20 cellular contexts compared by ENCODE assay signal in genomic region chr2:196660264-196660663, GRCh38. TPM values are rescaled to one million over a fixed set of nuclear protein-coding genes. Genes with fewer than 3 reads are reported as not detected.
A peak's percentile ranks its signal among the peaks of the same experiment; 100 is the strongest.
DNase-seq lines count a peak whose midpoint lies in the region; ATAC-seq, FAIRE-seq and TF ChIP-seq lines count a peak whose summit lies in the region.
"Had no signal": no experiment of that assay in that cellular context is flagged by ENCODE, and none has a peak within 500 bp of the region (broad histone marks: within the 10 kb centered on the region; RNA-seq: fewer than 3 reads in every experiment).

No MANE protein-coding gene starts in this region.

- H3K27ac ChIP-seq in endothelial cell of umbilical vein (ENCODE audit: insufficient read depth, low read depth, low read length), result no peak overlapping the region

- in situ Hi-C loops in KBM-7 (cut with MboI; ENCODE audit: low pct_unique_long_range_greater_than_20kb, low sequenced_read_pairs), result no loop called here

- peaks cover 2% of the 10 kb centered on the region for H3K4me1 ChIP-seq in endothelial cell of umbilical vein (ENCODE audit: control insufficient read depth, extremely low read depth, insufficient read depth, low read length)

- intact Hi-C loops in endothelial cell of umbilical vein (cut with micrococcal nuclease), result no loop called here

- BruUV-seq in endothelial cell of umbilical vein (replicated peaks; lab: Mats Ljungman, UMichigan), result no TSS peak

- dilution Hi-C loops in endothelial cell of umbilical vein (cut with MboI; ENCODE audit: extremely low pct_ligation_motif_present, low sequenced_read_pairs), result no loop called here

- peaks cover 0 to 6% of the 10 kb centered on the region in 2 donors for H3K36me3 Mint-ChIP-seq in activated naive CD4-positive, alpha-beta T cell treated with anti-CD3 and anti-CD28 coated beads, Interleukin-2, amount 50 U/mL, for 72 hours

- TF ChIP-seq CTCF in endothelial cell of umbilical vein (IDR thresholded peaks at IDR 0.05; ENCODE audit: extremely low read depth in 1 of 2, insufficient read depth in 1 of 2, low read depth in 1 of 2, low read length in 2 of 2), result no peak

- DNase-seq in EL, result peak; percentile 88
- peak; percentile 60 for DNase-seq in RPMI7951 (ENCODE audit: low read depth)
- peak; percentile 13 for DNase-seq in endothelial cell of umbilical vein (ENCODE audit: low read depth, low spot score)
- peak; percentile 31 for DNase-seq in non-pigmented ciliary epithelial cell (ENCODE audit: low read depth)
- DNase-seq in NCI-H2107 treated with DMSO at 0.1 percent for 48 hours (lab: John Stamatoyannopoulos, UW; ENCODE audit: unreplicated experiment), result no peak
- no peak for DNase-seq in NCI-H82 treated with DMSO at 0.1 percent for 48 hours (lab: John Stamatoyannopoulos, UW; ENCODE audit: unreplicated experiment)
- no peak for DNase-seq in activated naive CD4-positive, alpha-beta T cell treated with anti-CD3 and anti-CD28 coated beads, Interleukin-2, amount 50 U/mL, for 72 hours (ENCODE audit: low spot score in 2 of 2)
- no peak for DNase-seq in KBM-7
- DNase-seq: activated CD8-positive, alpha-beta memory T cell treated with anti-CD3 and anti-CD28 coated beads for 24 hours; C1 segment of cervical spinal cord; cortex of kidney; left ventricle myocardium superior; naive thymus-derived CD8-positive, alpha-beta T cell; NCI-H2081 treated with DMSO at 0.1 percent for 48 hours; stimulated activated CD4-positive, alpha-beta T cell treated with anti-CD3 and anti-CD28 coated beads, Interleukin-15, amount 100 ng/mL, for 24 hours; T-helper 1 cell had no signal

- TF ChIP-seq POLR2A in endothelial cell of umbilical vein (IDR thresholded peaks at IDR 0.05; ENCODE audit: low read depth, low read length), result no peak

- no peak for ATAC-seq in activated naive CD4-positive, alpha-beta T cell treated with anti-CD3 and anti-CD28 coated beads, Interleukin-2, amount 50 U/mL, for 72 hours
- ATAC-seq: activated T-helper 17 cell treated with anti-CD3 and anti-CD28 coated beads, Interleukin-2, amount 50 U/mL, for 72 hours; esophagus mucosa; left ventricle myocardium superior; naive thymus-derived CD8-positive, alpha-beta T cell; WTC11 had no signal

- no peak overlapping the region for H2AFZ ChIP-seq in endothelial cell of umbilical vein (ENCODE audit: low read depth, low read length)

- no peak overlapping the region for H3K27ac Mint-ChIP-seq in activated naive CD4-positive, alpha-beta T cell treated with anti-CD3 and anti-CD28 coated beads, Interleukin-2, amount 50 U/mL, for 72 hours
- H3K27ac Mint-ChIP-seq: activated T-helper 17 cell treated with anti-CD3 and anti-CD28 coated beads, Interleukin-2, amount 50 U/mL, for 72 hours; naive thymus-derived CD8-positive, alpha-beta T cell; WTC11 had no signal

- H3K36me3 ChIP-seq in endothelial cell of umbilical vein (ENCODE audit: control insufficient read depth in 2 of 2, extremely low read depth in 1 of 2, insufficient read depth in 2 of 2, low read length in 2 of 2), result no peaks in the 10 kb centered on the region

- no peaks in the 10 kb centered on the region for H3K9me3 ChIP-seq in endothelial cell of umbilical vein (replicated peaks; ENCODE audit: control insufficient read depth, insufficient read depth, low read length)

- POLR2A ChIA-PET in endothelial cell of umbilical vein (lab: Charles Lee), result no interaction called here

- no peaks in the 10 kb centered on the region for H4K20me1 ChIP-seq in endothelial cell of umbilical vein (replicated peaks; ENCODE audit: control insufficient read depth, extremely low read depth, insufficient read depth, low read length)

- H3K27me3 ChIP-seq in endothelial cell of umbilical vein (ENCODE audit: control insufficient read depth in 2 of 2, insufficient read depth in 2 of 2, low read length in 2 of 2), result no peaks in the 10 kb centered on the region

- no peaks in the 10 kb centered on the region for H3K79me2 ChIP-seq in endothelial cell of umbilical vein (ENCODE audit: control insufficient read depth, insufficient read depth, low read length)

- H3K9me1 ChIP-seq in endothelial cell of umbilical vein (replicated peaks; ENCODE audit: control insufficient read depth, extremely low read depth, insufficient read depth, low read length), result no peaks in the 10 kb centered on the region

- FAIRE-seq in endothelial cell of umbilical vein (lab: Jason Lieb, UNC), result no peak
- FAIRE-seq: RCC 7860 had no signal

- H3K9ac ChIP-seq in endothelial cell of umbilical vein (replicated peaks; ENCODE audit: extremely low read depth, insufficient read depth, low read length), result no peak overlapping the region

- H3K4me3 ChIP-seq in endothelial cell of umbilical vein (replicated peaks in 1 of 3; ENCODE audit: insufficient read depth in 1 of 3, low read depth in 1 of 3, low read length in 3 of 3), result no peak overlapping the region

- no peaks in the 10 kb centered on the region for H3K9me3 Mint-ChIP-seq in activated naive CD4-positive, alpha-beta T cell treated with anti-CD3 and anti-CD28 coated beads, Interleukin-2, amount 50 U/mL, for 72 hours
- H3K9me3 Mint-ChIP-seq: activated T-helper 17 cell treated with anti-CD3 and anti-CD28 coated beads, Interleukin-2, amount 50 U/mL, for 72 hours; naive thymus-derived CD8-positive, alpha-beta T cell; WTC11 had no signal

- no peak overlapping the region for H3K4me2 ChIP-seq in endothelial cell of umbilical vein (ENCODE audit: insufficient read depth, low read length)

- CTCF ChIA-PET in endothelial cell of umbilical vein (lab: Charles Lee), result interaction anchor here (1.1 kb wide), 1 partner anchor 11 kb away, joined by 3 read pairs; no protein-coding TSS in a partner anchor

TF ChIP-seq in endothelial cell of umbilical vein, 7 proteins besides CTCF, POLR2A, EP300 and RAD21:
- TF ChIP-seq FOS (IDR thresholded peaks at IDR 0.05; ENCODE audit: borderline replicate concordance, insufficient read depth, low read length), result no peak
- TF ChIP-seq JUN (IDR thresholded peaks at IDR 0.05; ENCODE audit: borderline replicate concordance, insufficient read depth, insufficient read length, low read depth), result no peak
- no peak for TF ChIP-seq GATA2 (IDR thresholded peaks at IDR 0.05; ENCODE audit: insufficient read depth, insufficient read length, low read depth, low read length)
- TF ChIP-seq MAX (IDR thresholded peaks at IDR 0.05; ENCODE audit: insufficient read depth, insufficient read length), result no peak
- no peak for TF ChIP-seq POLR2AphosphoS5 (IDR thresholded peaks at IDR 0.05; ENCODE audit: insufficient read depth, low read depth, low read length)
- no peak for TF ChIP-seq EZH2 (IDR thresholded peaks at IDR 0.05; ENCODE audit: borderline replicate concordance, low read depth, low read length, severe bottlenecking)
- TF ChIP-seq MYC (IDR thresholded peaks at IDR 0.05; ENCODE audit: low read depth, low read length), result no peak

RNA-seq across cellular contexts. Expression of gene CCDC150, which starts 20.7 kb away (rescaled TPM):
- total RNA-seq in RPMI7951 (2014; rRNA removed; shearing (Covaris generic)), result 11.7 and 13.6 TPM in 2 replicates
- total RNA-seq in endothelial cell of umbilical vein, result 18.1 and 19.9 TPM in 2 replicates
- 1.1 and 1.7 TPM in 2 replicates for polyA plus RNA-seq in endothelial cell of umbilical vein
- 1.3 and 2.2 TPM in 2 replicates for polyA plus RNA-seq in endothelial cell of umbilical vein (2011; cell fraction: cytosol; rRNA removed)
- 43.9 and 79.3 TPM in 2 replicates for polyA plus RNA-seq in endothelial cell of umbilical vein (2011; cell fraction: nucleus; rRNA removed)
- 3.9 and 4.5 TPM in 2 replicates for polyA plus RNA-seq in endothelial cell of umbilical vein (2012)
- polyA minus RNA-seq in endothelial cell of umbilical vein, result 7.9 and 8.3 TPM in 2 replicates
- polyA minus RNA-seq in endothelial cell of umbilical vein (2011; cell fraction: cytosol; rRNA and poly(A)+ RNA removed), result 6.5 TPM
- polyA minus RNA-seq in endothelial cell of umbilical vein (2011; cell fraction: nucleus; rRNA and poly(A)+ RNA removed), result 31.1 and 55.3 TPM in 2 replicates
- 10 to 100 TPM; 23.3 to 24.0 TPM for total RNA-seq in activated naive CD4-positive, alpha-beta T cell treated with anti-CD3 and anti-CD28 coated beads, Interleukin-2, amount 50 U/mL, for 72 hours
- polyA plus RNA-seq: naive thymus-derived CD8-positive, alpha-beta T cell had no signal

Comparison
In these comparisons a context has a peak if more than half of its experiments do, and no peak if none do; other contexts are left out.
1. DNase-seq: peak in EL (single experiment), RPMI7951 (single experiment), endothelial cell of umbilical vein (single experiment) and non-pigmented ciliary epithelial cell (single experiment); none in NCI-H2107 treated with DMSO at 0.1 percent for 48 hours (single experiment), NCI-H82 treated with DMSO at 0.1 percent for 48 hours (single experiment), activated naive CD4-positive, alpha-beta T cell treated with anti-CD3 and anti-CD28 coated beads, Interleukin-2, amount 50 U/mL, for 72 hours (0 of 2) and KBM-7 (single experiment).